ENCODE assay signal across 22 cellular contexts in the genomic region with DNA sequence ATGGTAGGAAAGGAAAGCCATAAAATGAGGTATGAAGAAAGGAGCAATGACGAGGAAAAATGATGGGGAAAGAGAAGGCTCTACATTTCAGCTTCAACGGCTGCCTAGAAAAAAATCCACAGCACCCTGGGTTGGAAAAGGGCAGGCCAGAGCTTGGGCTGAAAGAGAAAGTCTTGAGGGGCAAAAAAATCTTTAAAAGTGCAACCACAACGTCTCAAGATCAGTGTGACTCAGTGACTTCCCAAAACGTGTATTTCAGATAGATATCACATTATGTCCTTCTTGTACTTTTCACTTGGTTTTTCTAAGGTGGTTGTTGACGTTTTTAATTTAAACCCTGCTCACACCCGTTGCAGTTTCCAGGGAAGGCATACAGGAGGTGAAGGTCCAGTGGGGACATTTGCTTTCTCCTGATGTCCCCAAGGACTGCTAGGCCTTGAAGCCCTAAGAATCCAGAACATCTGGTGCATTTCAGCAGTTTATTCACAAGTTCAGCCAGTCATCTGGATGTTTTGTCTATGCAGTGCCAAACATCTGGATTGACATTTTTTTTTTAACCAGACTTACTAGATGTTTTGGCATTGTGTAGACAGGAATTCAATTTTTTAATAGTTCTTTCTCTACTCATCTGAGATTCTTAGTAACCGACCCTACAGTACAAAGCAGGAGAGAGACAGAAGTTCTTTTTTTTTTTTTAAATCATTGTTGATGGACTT.
DNase-seq lines count a peak whose midpoint lies in the region; ATAC-seq and TF ChIP-seq lines count a peak whose summit lies in the region.
"Had no signal": no experiment of that assay in that cellular context is flagged by ENCODE, and none has a peak within 500 bp of the region (broad histone marks: within the 10 kb centered on the region; RNA-seq: fewer than 3 reads in every experiment).

No MANE protein-coding gene starts in this region.

- ATAC-seq in stimulated activated naive CD8-positive, alpha-beta T cell treated with anti-CD3 and anti-CD28 coated beads, Interleukin-15, Interleukin-2, amounts not matched to agents 100 U/mL and 50 U/mL, for 24 hours, result peak; percentile 49
- no peak for ATAC-seq in stimulated activated naive CD8-positive, alpha-beta T cell treated with anti-CD3 and anti-CD28 coated beads, Interleukin-15, amount 100 ng/mL, for 72 hours
- ATAC-seq in activated CD4-positive, CD25-positive, alpha-beta regulatory T cell treated with anti-CD3 and anti-CD28 coated beads, Interleukin-2, amount 50 U/mL, for 24 hours, result no peak
- ATAC-seq in HG03175 (IDR thresholded peaks at IDR 0.05; ENCODE audit: unreplicated experiment), result no peak
- ATAC-seq: stimulated activated naive B cell treated with anti-CD40 and anti-IgM and Interleukin-4, amounts not matched to agents 10 μg/mL and 1 μg/mL and 100 μg/mL, for 72 hours had no signal

- in situ Hi-C loops in GM13977 (cut with MboI; ENCODE audit: low pct_unique_long_range_greater_than_20kb, low sequenced_read_pairs, unreplicated experiment), result no loop called here

- peaks cover 10% of the 10 kb centered on the region for H3K4me1 Mint-ChIP-seq in stimulated activated naive CD8-positive, alpha-beta T cell treated with anti-CD3 and anti-CD28 coated beads, Interleukin-15, amount 100 ng/mL, for 72 hours
- H3K4me1 Mint-ChIP-seq: stimulated activated naive B cell treated with anti-CD40 and anti-IgM and Interleukin-4, amounts not matched to agents 10 μg/mL and 1 μg/mL and 100 μg/mL, for 72 hours had no signal

- peaks cover 18 to 21% of the 10 kb centered on the region in 2 donors for H3K9me3 Mint-ChIP-seq in stimulated activated naive CD8-positive, alpha-beta T cell treated with anti-CD3 and anti-CD28 coated beads, Interleukin-15, amount 100 ng/mL, for 72 hours

- DNase-seq in stimulated activated naive CD8-positive, alpha-beta T cell treated with anti-CD3 and anti-CD28 coated beads, Interleukin-15, Interleukin-2, amounts not matched to agents 100 U/mL and 50 U/mL, for 24 hours, result no peak
- no peak for DNase-seq in stimulated activated naive CD8-positive, alpha-beta T cell treated with anti-CD3 and anti-CD28 coated beads, Interleukin-15, amount 100 ng/mL, for 72 hours
- peak; percentile 48 for DNase-seq in OCI-M1 (lab: John Stamatoyannopoulos, UW)
- peak; percentile 69 for DNase-seq in fibroblast of peridontal ligament (ENCODE audit: extremely low read depth)
- DNase-seq in GM13977 (ENCODE audit: low spot score), result no peak
- DNase-seq: activated CD4-positive, alpha-beta T cell treated with anti-CD3 and anti-CD28 coated beads, Interleukin-2, amount 50 U/mL, for 4 hours; activated naive CD4-positive, alpha-beta T cell treated with anti-CD3 and anti-CD28 coated beads for 36 hours; AML-193; central memory CD4-positive, alpha-beta T cell; DMS53; dorsolateral prefrontal cortex; GF-D8; kidney; mammary epithelial cell; NCI-H1092 treated with DMSO at 0.1 percent for 48 hours; NCI-H2029 treated with DMSO at 0.1 percent for 48 hours; stimulated activated CD4-positive, alpha-beta T cell treated with anti-CD3 and anti-CD28 coated beads, Interleukin-2, amount 100 ng/mL, for 48 hours; stimulated activated naive B cell treated with anti-CD40 and anti-IgM and Interleukin-4, amounts not matched to agents 10 μg/mL and 1 μg/mL and 100 μg/mL, for 72 hours; tibial artery; WERI-Rb-1 had no signal

- H3K27me3 Mint-ChIP-seq in stimulated activated naive CD8-positive, alpha-beta T cell treated with anti-CD3 and anti-CD28 coated beads, Interleukin-15, amount 100 ng/mL, for 72 hours, result peaks cover 65% of the 10 kb centered on the region

- no peak overlapping the region for H3K4me3 Mint-ChIP-seq in stimulated activated naive CD8-positive, alpha-beta T cell treated with anti-CD3 and anti-CD28 coated beads, Interleukin-15, amount 100 ng/mL, for 72 hours
- H3K4me3 Mint-ChIP-seq: activated naive CD4-positive, alpha-beta T cell treated with anti-CD3 and anti-CD28 coated beads for 36 hours; stimulated activated naive B cell treated with anti-CD40 and anti-IgM and Interleukin-4, amounts not matched to agents 10 μg/mL and 1 μg/mL and 100 μg/mL, for 72 hours had no signal

- no peak overlapping the region for H3K27ac Mint-ChIP-seq in stimulated activated naive CD8-positive, alpha-beta T cell treated with anti-CD3 and anti-CD28 coated beads, Interleukin-15, amount 100 ng/mL, for 72 hours
- H3K27ac Mint-ChIP-seq: activated naive CD4-positive, alpha-beta T cell treated with anti-CD3 and anti-CD28 coated beads for 36 hours; stimulated activated naive B cell treated with anti-CD40 and anti-IgM and Interleukin-4, amounts not matched to agents 10 μg/mL and 1 μg/mL and 100 μg/mL, for 72 hours had no signal

- no peak for TF ChIP-seq CTCF in GM13977 (IDR thresholded peaks at IDR 0.05; ENCODE audit: extremely low read depth, insufficient read depth, missing control alignments)

Comparison
In these comparisons a context has a peak if more than half of its experiments do, and no peak if none do; other contexts are left out.
1. DNase-seq: peak in OCI-M1 (single experiment) and fibroblast of peridontal ligament (single experiment); none in stimulated activated naive CD8-positive, alpha-beta T cell treated with anti-CD3 and anti-CD28 coated beads, Interleukin-15, Interleukin-2, amounts not matched to agents 100 U/mL and 50 U/mL, for 24 hours (single experiment), stimulated activated naive CD8-positive, alpha-beta T cell treated with anti-CD3 and anti-CD28 coated beads, Interleukin-15, amount 100 ng/mL, for 72 hours (0 of 2) and GM13977 (single experiment).